In genomic region chr5:91244380-91245073, GRCh38 we compare ENCODE assay signal across 16 cellular contexts.
"Had no signal": no experiment of that assay in that cellular context is flagged by ENCODE, and none has a peak within 500 bp of the region (broad histone marks: within the 10 kb centered on the region; RNA-seq: fewer than 3 reads in every experiment).

No MANE protein-coding gene starts in this region.

- ATAC-seq: mucosa of descending colon, natural killer cell, sciatic nerve, SK-N-SH treated with all-trans-retinoic acid at 6 μM for 48 hours, upper lobe of right lung had no signal

- DNase-seq: activated CD4-positive, CD25-positive, alpha-beta regulatory T cell treated with anti-CD3 and anti-CD28 coated beads, Interleukin-2, amount 50 U/mL, for 72 hours; activated naive CD4-positive, alpha-beta T cell treated with Interleukin-2 at 50 U/mL for 16 hours; activated T-cell treated with anti-CD3 and anti-CD28 coated beads for 4 hours; esophagus squamous epithelium; mucosa of descending colon; natural killer cell; stimulated activated CD4-positive, alpha-beta T cell treated with anti-CD3 and anti-CD28 coated beads, Interleukin-1b, Interleukin-23, amount 100 ng/mL, for 48 hours; stomach; T-helper 1 cell; T1000; upper lobe of right lung had no signal

- H3K27ac ChIP-seq: ascending aorta, esophagus squamous epithelium, psoas muscle, stomach, thoracic aorta, upper lobe of right lung had no signal

- H3K4me3 ChIP-seq: ascending aorta, esophagus squamous epithelium, mucosa of descending colon, psoas muscle, stomach, thoracic aorta, upper lobe of right lung had no signal

- H3K27me3 ChIP-seq: ascending aorta, esophagus squamous epithelium, stomach, upper lobe of right lung had no signal

- H3K9me3 ChIP-seq: mucosa of descending colon, thoracic aorta had no signal

- H3K4me3 Mint-ChIP-seq: natural killer cell had no signal

- H3K27ac Mint-ChIP-seq: natural killer cell had no signal

- H3K36me3 ChIP-seq: ascending aorta, esophagus squamous epithelium, stomach, thoracic aorta, upper lobe of right lung had no signal

- H3K4me1 ChIP-seq: ascending aorta, esophagus squamous epithelium, stomach, upper lobe of right lung had no signal
